Comparison of ENCODE assay signal across 11 cellular contexts in genomic region chr2:190063624-190064023, GRCh38. TPM values are rescaled to one million over a fixed set of nuclear protein-coding genes. Genes with fewer than 3 reads are reported as not detected.
"Had no signal": no experiment of that assay in that cellular context is flagged by ENCODE, and none has a peak within 500 bp of the region (broad histone marks: within the 10 kb centered on the region; RNA-seq: fewer than 3 reads in every experiment).

No MANE protein-coding gene starts in this region.

- DNase-seq: H7, HFFc6, KBM-7 had no signal

- H3K4me1 ChIP-seq: HAP-1 had no signal

- H3K9me3 Mint-ChIP-seq: GM23338, HFFc6, IgD-negative memory B cell had no signal

- H3K4me3 ChIP-seq: GM23338, HAP-1 had no signal

- H3K36me3 ChIP-seq: HAP-1 had no signal

- H3K27ac ChIP-seq: HL-60 had no signal

- ATAC-seq: GM23338, HCT116, HepG2 had no signal

- H3K4me2 ChIP-seq: GM23338 had no signal

- H2AFZ ChIP-seq: GM23338 had no signal

- H3K9me3 ChIP-seq: HAP-1 had no signal

- H3K36me3 Mint-ChIP-seq: IgD-negative memory B cell had no signal

- H3K4me1 Mint-ChIP-seq: GM23338, IgD-negative memory B cell had no signal

- H3K4me3 Mint-ChIP-seq: GM23338, HFFc6, IgD-negative memory B cell had no signal

- H3K27ac Mint-ChIP-seq: GM23338, HFFc6, IgD-negative memory B cell had no signal

RNA-seq across cellular contexts. Expression of gene MSTN, which starts 1.1 kb away (rescaled TPM):
- total RNA-seq: H1, H7, HepG2, HFFc6, HT1080 had no signal
- polyA plus RNA-seq: GM23338, H1, IgD-negative memory B cell had no signal
